ENCODE assay signal across 2 cellular contexts in genomic region chr7:50450691-50451051, GRCh38.
TF ChIP-seq lines count a peak whose summit lies in the region.

No MANE protein-coding gene starts in this region.

TF ChIP-seq in K562, 482 proteins besides CTCF, POLR2A, EP300 and RAD21 (continues in another document):
- TF ChIP-seq MYBL2 (IDR thresholded peaks at IDR 0.05; ENCODE audit: low read depth) (no peak), MYBL2 (CRISPR knock-in tag; IDR thresholded peaks at IDR 0.05; ENCODE audit: borderline replicate concordance) (no peak), CHAMP1 (IDR thresholded peaks at IDR 0.05) (0 out of 2 replicates have a peak, but pooled peaks have one; percentile 21), HDGF (IDR thresholded peaks at IDR 0.05) (no peak), ZNF740 (CRISPR knock-in tag; IDR thresholded peaks at IDR 0.05) (0 out of 2 replicates have a peak, but pooled peaks have one; percentile 30), ZNF740 (tag; IDR thresholded peaks at IDR 0.05) (no peak), MLLT1 (IDR thresholded peaks at IDR 0.05) (peak in 1 of 2 experiments; percentile 96; a peak in 2 of 4 replicates), HMBOX1 (IDR thresholded peaks at IDR 0.05) (no peak), MBD1 (CRISPR knock-in tag; IDR thresholded peaks at IDR 0.05) (peak; percentile 96), BCL6 (CRISPR knock-in tag; IDR thresholded peaks at IDR 0.05) (no peak), ZBTB33 (CRISPR knock-in tag; IDR thresholded peaks at IDR 0.05) (peak; percentile 97), ZNF668 (CRISPR knock-in tag; IDR thresholded peaks at IDR 0.05) (no peak), GTF2E2 (tag; IDR thresholded peaks at IDR 0.05) (no peak), MYNN (IDR thresholded peaks at IDR 0.05) (0 out of 2 replicates have a peak, but pooled peaks have one; percentile 1), MYNN (CRISPR knock-in tag; IDR thresholded peaks at IDR 0.05) (no peak), THRAP3 (IDR thresholded peaks at IDR 0.05; ENCODE audit: borderline replicate concordance) (peak; percentile 70; the same call in 1 of the 2 replicates)

TF ChIP-seq in HepG2, 621 proteins besides CTCF, POLR2A, EP300 and RAD21:
- TF ChIP-seq ZNF225 (CRISPR knock-in tag; IDR thresholded peaks at IDR 0.05) (no peak), ZBTB4 (CRISPR knock-in tag; IDR thresholded peaks at IDR 0.05; ENCODE audit: borderline replicate concordance) (peak; percentile 85; the same call in 1 of the 2 replicates), ZNF674 (CRISPR knock-in tag; IDR thresholded peaks at IDR 0.05; ENCODE audit: low read depth) (no peak), SIX1 (CRISPR knock-in tag; IDR thresholded peaks at IDR 0.05; ENCODE audit: borderline replicate concordance) (no peak), U2AF2 (IDR thresholded peaks at IDR 0.05; ENCODE audit: low read depth, low read length) (no peak), ARID2 (CRISPR knock-in tag; IDR thresholded peaks at IDR 0.05; ENCODE audit: borderline replicate concordance) (0 out of 2 replicates have a peak, but pooled peaks have one; percentile 0), REPIN1 (CRISPR knock-in tag; IDR thresholded peaks at IDR 0.05; ENCODE audit: borderline replicate concordance, low read depth) (0 out of 2 replicates have a peak, but pooled peaks have one; percentile 2), ZFP36L1 (CRISPR knock-in tag; IDR thresholded peaks at IDR 0.05) (peak; percentile 13; the same call in 1 of the 2 replicates), ZBTB33 (CRISPR knock-in tag; IDR thresholded peaks at IDR 0.05) (0 out of 2 replicates have a peak, but pooled peaks have one; percentile 28), SNAI1 (CRISPR knock-in tag; IDR thresholded peaks at IDR 0.05; ENCODE audit: borderline replicate concordance) (0 out of 2 replicates have a peak, but pooled peaks have one; percentile 11), ZNF317 (CRISPR knock-in tag; IDR thresholded peaks at IDR 0.05) (no peak), ZMYM4 (CRISPR knock-in tag; IDR thresholded peaks at IDR 0.05) (no peak), ZNF800 (CRISPR knock-in tag; IDR thresholded peaks at IDR 0.05) (0 out of 2 replicates have a peak, but pooled peaks have one; percentile 9), ZFP91 (CRISPR knock-in tag; IDR thresholded peaks at IDR 0.05; ENCODE audit: borderline replicate concordance) (peak; percentile 4; the same call in 1 of the 2 replicates), ZNF138 (CRISPR knock-in tag; IDR thresholded peaks at IDR 0.05; ENCODE audit: low read depth) (0 out of 2 replicates have a peak, but pooled peaks have one; percentile 3), FOXJ3 (CRISPR knock-in tag; IDR thresholded peaks at IDR 0.05; ENCODE audit: borderline replicate concordance) (no peak), MEIS2 (CRISPR knock-in tag; IDR thresholded peaks at IDR 0.05) (0 out of 2 replicates have a peak, but pooled peaks have one; percentile 4), ZBTB25 (CRISPR knock-in tag; IDR thresholded peaks at IDR 0.05) (0 out of 2 replicates have a peak, but pooled peaks have one; percentile 2), ZBTB38 (CRISPR knock-in tag; IDR thresholded peaks at IDR 0.05) (peak; percentile 97), ZNF607 (CRISPR knock-in tag; IDR thresholded peaks at IDR 0.05; ENCODE audit: borderline replicate concordance) (no peak), ZBTB34 (CRISPR knock-in tag; IDR thresholded peaks at IDR 0.05) (0 out of 2 replicates have a peak, but pooled peaks have one; percentile 18), ZNF446 (CRISPR knock-in tag; IDR thresholded peaks at IDR 0.05) (0 out of 2 replicates have a peak, but pooled peaks have one; percentile 34), ZFP36L2 (CRISPR knock-in tag; IDR thresholded peaks at IDR 0.05) (no peak), ZBTB49 (CRISPR knock-in tag; IDR thresholded peaks at IDR 0.05; ENCODE audit: borderline replicate concordance) (0 out of 2 replicates have a peak, but pooled peaks have one; percentile 26)
